Comparison of ENCODE assay signal across 1 cellular context in genomic region chr20:36821964-36822437, GRCh38.
TF ChIP-seq lines count a peak whose summit lies in the region.

No MANE protein-coding gene starts in this region.

TF ChIP-seq in IMR-90, 13 proteins besides CTCF, POLR2A, EP300 and RAD21:
- no peak for TF ChIP-seq CEBPB (IDR thresholded peaks at IDR 0.05; ENCODE audit: low read depth, low read length)
- TF ChIP-seq CHD1 (IDR thresholded peaks at IDR 0.05; ENCODE audit: low read depth, low read length) = no peak
- no peak for TF ChIP-seq BHLHE40 (IDR thresholded peaks at IDR 0.05; ENCODE audit: low read depth, low read length)
- no peak for TF ChIP-seq MAFK (IDR thresholded peaks at IDR 0.05; ENCODE audit: low read depth, low read length)
- TF ChIP-seq RFX5 (IDR thresholded peaks at IDR 0.05; ENCODE audit: low read depth, low read length) = no peak
- TF ChIP-seq NFE2L2 (IDR thresholded peaks at IDR 0.05; ENCODE audit: low read depth, low read length) = no peak
- TF ChIP-seq ELK1 (IDR thresholded peaks at IDR 0.05; ENCODE audit: borderline replicate concordance, low read depth, low read length) = no peak
- TF ChIP-seq MAZ (IDR thresholded peaks at IDR 0.05; ENCODE audit: borderline replicate concordance, low read depth, low read length) = no peak
